Comparison of ENCODE assay signal across 16 cellular contexts in the genomic region with DNA sequence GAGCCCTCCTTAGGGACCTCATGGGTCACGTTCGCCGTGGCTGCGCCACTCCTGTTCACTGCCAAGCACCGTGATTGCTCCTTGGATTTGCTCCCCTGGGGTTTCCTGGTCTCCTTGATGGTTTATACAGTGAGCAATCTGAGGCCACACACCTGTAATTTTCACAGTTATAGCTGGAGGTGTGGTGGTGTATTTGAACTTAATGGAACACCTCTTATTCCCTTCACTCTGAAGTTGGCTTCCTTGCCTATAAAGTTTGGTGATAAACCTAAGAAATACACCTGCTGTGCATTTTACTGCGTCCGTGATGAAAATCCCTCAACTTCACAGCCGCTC. TPM values are rescaled to one million over a fixed set of nuclear protein-coding genes. Genes with fewer than 3 reads are reported as not detected.
DNase-seq lines count a peak whose midpoint lies in the region; ATAC-seq and TF ChIP-seq lines count a peak whose summit lies in the region.
"Had no signal": no experiment of that assay in that cellular context is flagged by ENCODE, and none has a peak within 500 bp of the region (broad histone marks: within the 10 kb centered on the region; RNA-seq: fewer than 3 reads in every experiment).

No MANE protein-coding gene starts in this region.

- TF ChIP-seq POLR2A in body of pancreas (IDR thresholded peaks at IDR 0.05): no peak

- H2AFZ ChIP-seq in trophoblast cell (ENCODE audit: insufficient read depth, low read length, poor library complexity): no peak overlapping the region

- TF ChIP-seq CTCF in HEK293 (tag by site-specific recombination; IDR thresholded peaks at IDR 0.05) (no peak), mucosa of descending colon (IDR thresholded peaks at IDR 0.05) (no peak), body of pancreas (IDR thresholded peaks at IDR 0.05) (no peak)

- no peak overlapping the region for H4K12ac ChIP-seq in trophoblast cell (ENCODE audit: low read depth, low read length)

- H4K8ac ChIP-seq in trophoblast cell (ENCODE audit: low read depth, low read length): no peak overlapping the region

- H3K4me1 ChIP-seq in HEK293 (ENCODE audit: control insufficient read depth, insufficient read depth, low read length): no peaks in the 10 kb centered on the region
- H3K4me1 ChIP-seq in mucosa of descending colon (ENCODE audit: low read depth): peaks cover 37% of the 10 kb centered on the region
- peaks cover 2% of the 10 kb centered on the region in 2 experiments for H3K4me1 ChIP-seq in trophoblast cell (ENCODE audit: control insufficient read depth in 1 of 2, insufficient read depth in 2 of 2, low read length in 2 of 2)
- H3K4me1 ChIP-seq in body of pancreas: peaks cover 4% of the 10 kb centered on the region

- ATAC-seq in mucosa of descending colon: peak; percentile 81
- no peak for ATAC-seq in body of pancreas

- H3K27me3 ChIP-seq in trophoblast cell (ENCODE audit: insufficient read depth, low read length) (no peaks in the 10 kb centered on the region), body of pancreas (no peaks in the 10 kb centered on the region)

- H3K79me1 ChIP-seq in trophoblast cell (ENCODE audit: low read length): no peaks in the 10 kb centered on the region

- H3K14ac ChIP-seq in trophoblast cell (ENCODE audit: low read length): no peak overlapping the region

- H3K27ac ChIP-seq in HEK293 (ENCODE audit: extremely low read depth, low read depth, low read length): no peak overlapping the region
- no peak overlapping the region for H3K27ac ChIP-seq in trophoblast cell (ENCODE audit: low read depth, low read length)
- no peak overlapping the region for H3K27ac ChIP-seq in body of pancreas

- H2BK12ac ChIP-seq in trophoblast cell (ENCODE audit: low read length): no peak overlapping the region

- intact Hi-C loops in mucosa of descending colon (cut with DNase I, micrococcal nuclease): no loop called here
- intact Hi-C loops in body of pancreas (cut with DNase I): no loop called here

- DNase-seq in NCI-H69 (lab: John Stamatoyannopoulos, UW): peak; percentile 39
- no peak for DNase-seq in mucosa of descending colon
- DNase-seq in trophoblast cell: no peak
- DNase-seq in NCI-H2107 treated with DMSO at 0.1 percent for 48 hours (lab: John Stamatoyannopoulos, UW; ENCODE audit: unreplicated experiment): no peak
- DNase-seq in body of pancreas: no peak
- no peak for DNase-seq in activated T-cell treated with anti-CD3 and anti-CD28 coated beads, Interleukin-2, amount 50 U/mL, for 1 hour
- DNase-seq: C1 segment of cervical spinal cord; Calu3; CD4-positive, alpha-beta memory T cell; COR-L47; DMS53; DMS79 treated with DMSO at 0.1 percent for 48 hours; GF-D8; GOT3 had no signal

- H3K4me3 ChIP-seq in HEK293 (ENCODE audit: low read depth, low read length): no peak overlapping the region
- no peak overlapping the region for H3K4me3 ChIP-seq in mucosa of descending colon
- H3K4me3 ChIP-seq in trophoblast cell (ENCODE audit: low read depth, low read length): no peak overlapping the region
- no peak overlapping the region for H3K4me3 ChIP-seq in body of pancreas
- H3K4me3 ChIP-seq: HAP-1 had no signal

- CTCF ChIA-PET in HEK293 (lab: Yijun Ruan, JAX): interaction anchor here (0.6 to 1.9 kb wide), 2 partner anchors 14 to 221 kb away, joined by 3 to 6 read pairs; no protein-coding TSS in a partner anchor

- no peaks in the 10 kb centered on the region for H3K9me3 ChIP-seq in HEK293 (ENCODE audit: control insufficient read depth, insufficient read depth, low read depth, low read length)
- no peaks in the 10 kb centered on the region for H3K9me3 ChIP-seq in mucosa of descending colon
- H3K9me3 ChIP-seq in trophoblast cell (ENCODE audit: insufficient read depth, low read depth, low read length): no peaks in the 10 kb centered on the region
- no peaks in the 10 kb centered on the region for H3K9me3 ChIP-seq in body of pancreas
- H3K9me3 ChIP-seq: HAP-1 had no signal

- H3K23ac ChIP-seq in trophoblast cell (ENCODE audit: low read length): no peak overlapping the region

- no peak overlapping the region for H2BK5ac ChIP-seq in trophoblast cell (ENCODE audit: low read depth, low read length, poor library complexity)

- no peak overlapping the region for H3K18ac ChIP-seq in trophoblast cell (ENCODE audit: low read length)

- no peak overlapping the region for H4K91ac ChIP-seq in trophoblast cell (ENCODE audit: low read depth, low read length)

- H3K36me3 ChIP-seq in HEK293 (ENCODE audit: control insufficient read depth in 2 of 2, insufficient read depth in 1 of 2, low read length in 2 of 2) (peaks cover 0 to 14% of the 10 kb centered on the region in 2 experiments; a peak in 2 of 3 replicates), mucosa of descending colon (ENCODE audit: low read depth) (no peaks in the 10 kb centered on the region), trophoblast cell (ENCODE audit: control insufficient read depth in 1 of 2, insufficient read depth in 2 of 2, low read length in 2 of 2) (peaks cover under 1 to 4% of the 10 kb centered on the region in 2 experiments), body of pancreas (replicated peaks in 1 of 2; ENCODE audit: insufficient read depth in 1 of 2, low read depth in 2 of 2) (no peaks in the 10 kb centered on the region)

- POLR2A ChIA-PET in HEK293 (lab: Yijun Ruan, JAX): interaction anchor here (0.5 kb wide), 1 partner anchor 179 kb away, joined by 6 read pairs; no protein-coding TSS in a partner anchor

- H3K79me2 ChIP-seq in trophoblast cell (ENCODE audit: control insufficient read depth, insufficient read depth, low read length, poor library complexity): peaks cover 4% of the 10 kb centered on the region

- H3K4me2 ChIP-seq in trophoblast cell (ENCODE audit: low read length): no peak overlapping the region

- H2AK5ac ChIP-seq in trophoblast cell (ENCODE audit: low read length): no peak overlapping the region

- H3K4ac ChIP-seq in trophoblast cell (ENCODE audit: low read depth, low read length): peak overlapping the region; percentile 3

- peak overlapping the region; percentile 14 for H3K9ac ChIP-seq in trophoblast cell (ENCODE audit: low read length)

- H2BK120ac ChIP-seq in trophoblast cell (ENCODE audit: insufficient read depth, low read length, poor library complexity): no peak overlapping the region

- WGBS in trophoblast cell (ENCODE audit: extremely low coverage, insufficient coverage, insufficient read length): no CpG with 5 or more reads among the region's 8 CpGs
- 88% methylated on average over 5 to 8 of the region's 8 CpGs for WGBS in body of pancreas, 2 donors

TF ChIP-seq in HEK293, 187 proteins besides CTCF, POLR2A, EP300 and RAD21:
- TF ChIP-seq, protein P1, sequence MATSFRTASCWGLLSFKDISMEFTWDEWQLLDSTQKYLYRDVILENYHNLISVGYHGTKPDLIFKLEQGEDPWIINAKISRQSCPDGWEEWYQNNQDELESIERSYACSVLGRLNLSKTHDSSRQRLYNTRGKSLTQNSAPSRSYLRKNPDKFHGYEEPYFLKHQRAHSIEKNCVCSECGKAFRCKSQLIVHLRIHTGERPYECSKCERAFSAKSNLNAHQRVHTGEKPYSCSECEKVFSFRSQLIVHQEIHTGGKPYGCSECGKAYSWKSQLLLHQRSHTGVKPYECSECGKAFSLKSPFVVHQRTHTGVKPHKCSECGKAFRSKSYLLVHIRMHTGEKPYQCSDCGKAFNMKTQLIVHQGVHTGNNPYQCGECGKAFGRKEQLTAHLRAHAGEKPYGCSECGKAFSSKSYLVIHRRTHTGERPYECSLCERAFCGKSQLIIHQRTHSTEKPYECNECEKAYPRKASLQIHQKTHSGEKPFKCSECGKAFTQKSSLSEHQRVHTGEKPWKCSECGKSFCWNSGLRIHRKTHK (tag by site-specific recombination; IDR thresholded peaks at IDR 0.05): no peak
- TF ChIP-seq, protein P2, sequence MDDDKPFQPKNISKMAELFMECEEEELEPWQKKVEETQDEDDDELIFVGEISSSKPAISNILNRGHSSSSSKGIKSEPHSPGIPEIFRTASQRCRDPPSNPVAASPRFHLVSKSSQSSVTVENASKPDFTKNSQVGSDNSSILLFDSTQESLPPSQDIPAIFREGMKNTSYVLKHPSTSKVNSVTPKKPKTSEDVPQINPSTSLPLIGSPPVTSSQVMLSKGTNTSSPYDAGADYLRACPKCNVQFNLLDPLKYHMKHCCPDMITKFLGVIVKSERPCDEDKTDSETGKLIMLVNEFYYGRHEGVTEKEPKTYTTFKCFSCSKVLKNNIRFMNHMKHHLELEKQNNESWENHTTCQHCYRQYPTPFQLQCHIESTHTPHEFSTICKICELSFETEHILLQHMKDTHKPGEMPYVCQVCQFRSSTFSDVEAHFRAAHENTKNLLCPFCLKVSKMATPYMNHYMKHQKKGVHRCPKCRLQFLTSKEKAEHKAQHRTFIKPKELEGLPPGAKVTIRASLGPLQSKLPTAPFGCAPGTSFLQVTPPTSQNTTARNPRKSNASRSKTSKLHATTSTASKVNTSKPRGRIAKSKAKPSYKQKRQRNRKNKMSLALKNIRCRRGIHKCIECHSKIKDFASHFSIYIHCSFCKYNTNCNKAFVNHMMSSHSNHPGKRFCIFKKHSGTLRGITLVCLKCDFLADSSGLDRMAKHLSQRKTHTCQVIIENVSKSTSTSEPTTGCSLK (tag by site-specific recombination; IDR thresholded peaks at IDR 0.05): no peak
- TF ChIP-seq SP7 (tag by site-specific recombination; IDR thresholded peaks at IDR 0.05): 0 out of 2 replicates have a peak, but pooled peaks have one; percentile 3

RNA-seq across cellular contexts. Expression of a gene that starts 8.4 kb away (rescaled TPM):
- total RNA-seq in mucosa of descending colon: 100 to 1,000 TPM in 1 of 3 donors, 10 to 100 TPM in 2; 87.9 to 154 (median 94.6) TPM
- 76.3 and 77.4 TPM in 2 replicates for polyA plus RNA-seq in trophoblast cell (2013)
- 10 to 100 TPM; 27.5 to 54.4 TPM for total RNA-seq in body of pancreas

RNA-seq across cellular contexts. Expression of a gene that starts 8.9 kb away (rescaled TPM):
- 10 to 100 TPM; 67.3 to 86.2 (median 68.8) TPM for total RNA-seq in mucosa of descending colon
- 45.4 and 47.2 TPM in 2 replicates for polyA plus RNA-seq in trophoblast cell (2013)
- total RNA-seq in body of pancreas: 10 to 100 TPM; 44.4 to 59.0 TPM

RNA-seq across cellular contexts. Expression of a gene that starts 40.7 kb away (rescaled TPM):
- total RNA-seq in mucosa of descending colon (10 to 100 TPM; 17.9 to 31.0 (median 19.7) TPM), body of pancreas (10 to 100 TPM in 1 of 2 donors, 1 to 10 TPM in 1; 5.7 to 12.5 TPM)
- 37.3 and 38.1 TPM in 2 replicates for polyA plus RNA-seq in trophoblast cell (2013)

RNA-seq across cellular contexts. Expression of a gene that starts 56.0 kb away (rescaled TPM):
- total RNA-seq in mucosa of descending colon (10 to 100 TPM; 24.6 to 52.3 (median 35.1) TPM), body of pancreas (10 to 100 TPM; 28.5 to 89.0 TPM)
- 12.8 and 13.8 TPM in 2 replicates for polyA plus RNA-seq in trophoblast cell (2013)
